2 cellular contexts compared by ENCODE assay signal in genomic region chr2:113195923-113196501, GRCh38.
TF ChIP-seq lines count a peak whose summit lies in the region.

No MANE protein-coding gene starts in this region.

TF ChIP-seq in GM12878, 131 proteins besides CTCF, POLR2A, EP300 and RAD21:
- TF ChIP-seq RCOR1 (conservative IDR thresholded peaks at IDR 0.05; ENCODE audit: low read depth, low read length) (no peak), POU2F2 (IDR thresholded peaks at IDR 0.05; ENCODE audit: borderline replicate concordance, low read depth, low read length) (no peak), NBN (IDR thresholded peaks at IDR 0.05) (no peak), NFXL1 (IDR thresholded peaks at IDR 0.05; ENCODE audit: borderline replicate concordance) (no peak), CHD4 (IDR thresholded peaks at IDR 0.05) (no peak), WRNIP1 (IDR thresholded peaks at IDR 0.05; ENCODE audit: borderline replicate concordance, low read depth, low read length) (no peak), YBX1 (IDR thresholded peaks at IDR 0.05) (no peak), DPF2 (IDR thresholded peaks at IDR 0.05) (no peak), SPI1 (IDR thresholded peaks at IDR 0.05; ENCODE audit: borderline replicate concordance, insufficient read depth, low read depth, low read length) (no peak), BCL3 (IDR thresholded peaks at IDR 0.05; ENCODE audit: borderline replicate concordance, insufficient read depth, low read depth, low read length, poor library complexity, severe bottlenecking) (no peak), IRF5 (IDR thresholded peaks at IDR 0.05; ENCODE audit: borderline replicate concordance) (no peak), CBX5 (IDR thresholded peaks at IDR 0.05; ENCODE audit: low read depth) (no peak), CBFB (IDR thresholded peaks at IDR 0.05; ENCODE audit: low read depth) (no peak), SIN3A (IDR thresholded peaks at IDR 0.05; ENCODE audit: low read depth, low read length) (no peak), CHD1 (IDR thresholded peaks at IDR 0.05; ENCODE audit: low read depth, low read length) (no peak), JUNB (IDR thresholded peaks at IDR 0.05) (no peak), BCLAF1 (IDR thresholded peaks at IDR 0.05) (no peak), ETV6 (conservative IDR thresholded peaks at IDR 0.05 in 1 of 2, IDR thresholded peaks at IDR 0.05 in 1 of 2; ENCODE audit: borderline replicate concordance in 1 of 2, low read depth in 1 of 2) (no peak)

TF ChIP-seq in SK-N-SH, 30 proteins besides CTCF, POLR2A, EP300 and RAD21:
- no peak for TF ChIP-seq GABPA (IDR thresholded peaks at IDR 0.05; ENCODE audit: low read depth)
- TF ChIP-seq GATA2 (CRISPR knock-in tag; IDR thresholded peaks at IDR 0.05): no peak
- TF ChIP-seq MEF2A (IDR thresholded peaks at IDR 0.05; ENCODE audit: borderline replicate concordance, low read depth): no peak
- no peak for TF ChIP-seq TEAD4 (IDR thresholded peaks at IDR 0.05; ENCODE audit: borderline replicate concordance, insufficient read depth)
- TF ChIP-seq JUND (IDR thresholded peaks at IDR 0.05): no peak
- TF ChIP-seq USF1 (IDR thresholded peaks at IDR 0.05; ENCODE audit: borderline replicate concordance, low read depth): no peak
- TF ChIP-seq FOXJ3 (CRISPR knock-in tag; IDR thresholded peaks at IDR 0.05): no peak
- TF ChIP-seq NRF1 (IDR thresholded peaks at IDR 0.05; ENCODE audit: low read depth, low read length): no peak
- no peak for TF ChIP-seq IRF3 (IDR thresholded peaks at IDR 0.05; ENCODE audit: low read depth, low read length)
- no peak for TF ChIP-seq SIN3A (IDR thresholded peaks at IDR 0.05; ENCODE audit: borderline replicate concordance, low read depth, low read length)
- TF ChIP-seq RCOR1 (IDR thresholded peaks at IDR 0.05; ENCODE audit: low read length): no peak
- TF ChIP-seq REST (IDR thresholded peaks at IDR 0.05; ENCODE audit: low read depth, low read length): no peak
- no peak for TF ChIP-seq MAX (IDR thresholded peaks at IDR 0.05; ENCODE audit: low read depth)
- TF ChIP-seq RXRA (IDR thresholded peaks at IDR 0.05; ENCODE audit: borderline replicate concordance, low read depth): no peak
- TF ChIP-seq RFX5 (IDR thresholded peaks at IDR 0.05; ENCODE audit: low read length): no peak
- no peak for TF ChIP-seq FOXM1 (IDR thresholded peaks at IDR 0.05; ENCODE audit: low read depth)
- TF ChIP-seq SMC3 (IDR thresholded peaks at IDR 0.05; ENCODE audit: low read depth, low read length): no peak
